Comparison of ENCODE assay signal across 24 cellular contexts in genomic region chr17:5804226-5804625, GRCh38.
"Had no signal": no experiment of that assay in that cellular context is flagged by ENCODE, and none has a peak within 500 bp of the region (broad histone marks: within the 10 kb centered on the region; RNA-seq: fewer than 3 reads in every experiment).

No MANE protein-coding gene starts in this region.

- H3K4me1 ChIP-seq: SJSA1 had no signal

- H3K27ac ChIP-seq: SJSA1, SK-N-MC had no signal

- H3K36me3 ChIP-seq: MG63 had no signal

- DNase-seq: IMR-90, Karpas-422, KG1, MG63, NCI-H1092, NCI-H1105 treated with DMSO at 0.1 percent for 48 hours, NCI-H1417 treated with DMSO at 0.1 percent for 48 hours, NCI-H146, NCI-H1694 treated with DMSO at 0.1 percent for 48 hours, NCI-H1930, NCI-H2081, NCI-H2107, NCI-H2171, NCI-H345, NCI-H510A, NCI-H524 treated with DMSO at 0.1 percent for 48 hours, NCI-H69, NCI-H774, Right ventricle myocardium superior, RPMI8226, SIG-M5 had no signal

- ATAC-seq: HepG2 had no signal

- H3K9me3 ChIP-seq: MG63 had no signal

- H3K27me3 ChIP-seq: MG63, SJSA1 had no signal

- H3K4me3 ChIP-seq: MG63, SJSA1, SK-N-MC had no signal
